Comparison of ENCODE assay signal across 20 cellular contexts in the genomic region with DNA sequence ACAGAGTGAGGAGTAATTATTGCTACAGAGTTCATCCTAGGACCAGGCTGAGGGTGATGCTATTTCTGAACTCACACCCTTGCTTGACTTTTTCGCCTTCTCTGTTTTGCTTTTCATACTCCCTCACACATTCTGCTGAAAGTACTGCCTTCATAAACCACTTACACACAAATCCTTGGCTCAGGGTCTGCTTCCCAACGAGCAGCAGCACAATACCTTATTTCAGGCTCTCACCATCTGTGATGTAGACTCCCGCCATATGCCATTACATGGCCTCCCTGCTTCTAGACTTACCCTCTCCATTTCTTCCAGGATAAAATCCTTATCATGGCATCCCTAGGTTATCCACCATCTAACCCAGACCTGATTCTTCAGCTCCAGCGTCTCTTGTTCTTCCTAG.
"Had no signal": no experiment of that assay in that cellular context is flagged by ENCODE, and none has a peak within 500 bp of the region (broad histone marks: within the 10 kb centered on the region; RNA-seq: fewer than 3 reads in every experiment).

No MANE protein-coding gene starts in this region.

- H3K27me3 Mint-ChIP-seq: naive thymus-derived CD4-positive, alpha-beta T cell; progenitor cell of endocrine pancreas; stimulated activated naive CD8-positive, alpha-beta T cell treated with anti-CD3 and anti-CD28 coated beads, Interleukin-15, amount 100 ng/mL, for 72 hours had no signal

- H3K4me3 Mint-ChIP-seq: naive thymus-derived CD4-positive, alpha-beta T cell; nephron; neural progenitor cell; stimulated activated naive CD8-positive, alpha-beta T cell treated with anti-CD3 and anti-CD28 coated beads, Interleukin-15, amount 100 ng/mL, for 72 hours had no signal

- H3K4me1 Mint-ChIP-seq: naive thymus-derived CD4-positive, alpha-beta T cell; nephron; neural progenitor cell; stimulated activated naive CD8-positive, alpha-beta T cell treated with anti-CD3 and anti-CD28 coated beads, Interleukin-15, amount 100 ng/mL, for 72 hours had no signal

- H3K9me3 Mint-ChIP-seq: neural progenitor cell had no signal

- H3K27ac Mint-ChIP-seq: naive thymus-derived CD4-positive, alpha-beta T cell; nephron; neural progenitor cell; progenitor cell of endocrine pancreas; stimulated activated naive CD8-positive, alpha-beta T cell treated with anti-CD3 and anti-CD28 coated beads, Interleukin-15, amount 100 ng/mL, for 72 hours had no signal

- H3K36me3 Mint-ChIP-seq: naive thymus-derived CD4-positive, alpha-beta T cell; neural progenitor cell had no signal

- DNase-seq: effector CD4-positive, alpha-beta T cell; foreskin fibroblast; gastrocnemius medialis; heart left ventricle; left cardiac atrium; left lung; mesenchymal stem cell; midbrain; naive thymus-derived CD4-positive, alpha-beta T cell; stimulated activated CD4-positive, alpha-beta T cell treated with anti-CD3 and anti-CD28 coated beads, Interleukin-12 subunit alpha, Interleukin-12 subunit beta, amount 100 ng/mL, for 4 hours; stimulated activated CD4-positive, alpha-beta T cell treated with anti-CD3 and anti-CD28 coated beads, Interleukin-1b, Interleukin-23, amount 100 ng/mL, for 48 hours; stimulated activated CD4-positive, alpha-beta T cell treated with anti-CD3 and anti-CD28 coated beads, Interleukin-4, amount 100 ng/mL, for 1 hour; stimulated activated CD8-positive, alpha-beta memory T cell treated with anti-CD3 and anti-CD28 coated beads, Interleukin-4, amount 100 ng/mL, for 48 hours; stimulated activated naive CD4-positive, alpha-beta T cell; stimulated activated naive CD8-positive, alpha-beta T cell treated with anti-CD3 and anti-CD28 coated beads, Interleukin-15, amount 100 ng/mL, for 72 hours; thyroid gland; trophoblast cell had no signal
